In the genomic region with DNA sequence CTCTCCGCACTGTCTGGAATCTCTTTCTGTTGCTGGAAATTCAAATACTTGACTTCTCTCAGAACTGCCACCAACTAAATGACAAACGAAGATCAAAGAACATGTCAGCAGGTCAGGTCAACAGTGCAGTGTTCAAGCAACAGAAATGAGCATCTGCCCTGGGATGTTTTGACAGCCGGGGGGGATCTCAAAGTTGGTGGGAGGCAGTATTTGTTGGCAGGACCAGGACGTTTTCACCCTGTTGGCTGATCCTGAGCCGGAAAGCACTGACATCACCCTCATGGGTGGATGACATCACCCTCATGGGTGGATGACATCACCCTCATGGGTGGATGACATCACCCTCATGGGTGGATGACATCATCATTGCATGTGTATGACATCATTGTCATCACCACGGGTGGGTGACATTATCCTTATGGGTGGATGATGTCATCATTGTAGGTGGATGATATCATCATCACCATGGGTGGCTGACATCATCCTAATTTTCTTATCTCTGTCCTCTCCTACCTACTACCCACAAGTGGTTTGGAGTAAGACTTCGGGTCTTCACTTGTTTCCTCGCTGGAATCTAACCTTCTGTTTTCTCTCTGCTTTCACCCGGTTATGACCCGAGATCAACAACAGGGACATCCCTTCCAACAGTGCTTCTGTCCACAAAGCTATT, we compare ENCODE assay signal across 14 cellular contexts. TPM values are rescaled to one million over a fixed set of nuclear protein-coding genes. Genes with fewer than 3 reads are reported as not detected.
A peak's percentile ranks its signal among the peaks of the same experiment; 100 is the strongest.
DNase-seq lines count a peak whose midpoint lies in the region; ATAC-seq and TF ChIP-seq lines count a peak whose summit lies in the region.
"Had no signal": no experiment of that assay in that cellular context is flagged by ENCODE, and none has a peak within 500 bp of the region (broad histone marks: within the 10 kb centered on the region; RNA-seq: fewer than 3 reads in every experiment).

No MANE protein-coding gene starts in this region.

- intact Hi-C loops in HCT116 (cut with micrococcal nuclease) = no loop called here
- intact Hi-C loops in mucosa of descending colon (cut with DNase I, micrococcal nuclease) = no loop called here

- CTCF ChIA-PET in HCT116 (lab: Charles Lee) (interaction anchor here (1.0 kb wide), 1 partner anchor 23 kb away, joined by 4 read pairs; no protein-coding TSS in a partner anchor), WTC11 (lab: Charles Lee) (interaction anchor here (1.6 to 2.0 kb wide), 2 partner anchors 10 to 61 kb away, joined by 9 to 16 read pairs; no protein-coding TSS in a partner anchor)

- H3K27me3 Mint-ChIP-seq in WTC11 (ENCODE audit: low read depth) = no peaks in the 10 kb centered on the region

- H3K4me3 ChIP-seq in HCT116 (replicated peaks in 1 of 2; ENCODE audit: low read depth in 1 of 2, low read length in 2 of 2) = no peak overlapping the region
- no peak overlapping the region for H3K4me3 ChIP-seq in mucosa of descending colon

- no peak for TF ChIP-seq POLR2A in HCT116 (IDR thresholded peaks at IDR 0.05; ENCODE audit: borderline replicate concordance, extremely low read depth, insufficient read depth, insufficient read length)

- no peak overlapping the region for H3K4me3 Mint-ChIP-seq in WTC11
- H3K4me3 Mint-ChIP-seq: endodermal cell had no signal

- no peak for TF ChIP-seq CTCF in HCT116 (IDR thresholded peaks at IDR 0.05 in 2 of 3, conservative IDR thresholded peaks at IDR 0.05 in 1 of 3; ENCODE audit: borderline replicate concordance in 1 of 3, insufficient read depth in 1 of 3, low read depth in 2 of 3, low read length in 2 of 3)
- TF ChIP-seq CTCF in WTC11 (IDR thresholded peaks at IDR 0.05) = no peak
- no peak for TF ChIP-seq CTCF in mucosa of descending colon (IDR thresholded peaks at IDR 0.05)

- H3K79me2 ChIP-seq in HCT116 (ENCODE audit: insufficient read depth, low read length) = no peaks in the 10 kb centered on the region

- no peaks in the 10 kb centered on the region for H3K36me3 ChIP-seq in HCT116 (ENCODE audit: control insufficient read depth in 1 of 2, insufficient read depth in 2 of 2, low read length in 2 of 2)
- H3K36me3 ChIP-seq in mucosa of descending colon (ENCODE audit: low read depth) = no peaks in the 10 kb centered on the region

- H3K36me3 Mint-ChIP-seq in WTC11 = no peaks in the 10 kb centered on the region

- DNase-seq in AG08395 (ENCODE audit: low spot score) (peak; percentile 48), HCT116 (ENCODE audit: low read depth, low spot score) (peak; percentile 26), WTC11 (ENCODE audit: low spot score) (no peak), glomerular visceral epithelial cell (ENCODE audit: extremely low spot score) (peak; percentile 38), NOMO-1 treated with dmso at 0.1 percent for 144 hours (lab: John Stamatoyannopoulos, UW; ENCODE audit: unreplicated experiment) (no peak), mucosa of descending colon (no peak), occipital lobe (lab: John Stamatoyannopoulos, UW) (no peak), NCI-H82 (lab: John Stamatoyannopoulos, UW) (no peak)
- DNase-seq: activated CD8-positive, alpha-beta memory T cell treated with anti-CD3 and anti-CD28 coated beads, Interleukin-2, amount 50 U/mL, for 48 hours; Calu3; endodermal cell; GOT3; NCI-H1436 treated with DMSO at 0.1 percent for 48 hours; stimulated activated CD4-positive, alpha-beta T cell treated with anti-CD3 and anti-CD28 coated beads, Interleukin-4, amount 100 ng/mL, for 4 hours had no signal

- H3K4me1 ChIP-seq in HCT116 (ENCODE audit: control insufficient read depth in 1 of 2, insufficient read depth in 2 of 2, low read length in 2 of 2) = peaks cover 3 to 14% of the 10 kb centered on the region in 2 experiments; a peak in 3 of 4 replicates
- H3K4me1 ChIP-seq in mucosa of descending colon (ENCODE audit: low read depth) = no peaks in the 10 kb centered on the region

- H3K9ac ChIP-seq in HCT116 (ENCODE audit: low read length) = no peak overlapping the region

- no peak overlapping the region for H3K4me2 ChIP-seq in HCT116 (ENCODE audit: low read length)

- H3K9me3 Mint-ChIP-seq in WTC11 = no peaks in the 10 kb centered on the region
- H3K9me3 Mint-ChIP-seq: endodermal cell had no signal

- POLR2A ChIA-PET in HCT116 (lab: Charles Lee) = no interaction called here
- POLR2A ChIA-PET in WTC11 (lab: Charles Lee) = interaction anchor here (0.6 to 1.6 kb wide), 2 partner anchors 23 to 66 kb away, joined by 3 to 5 read pairs; no protein-coding TSS in a partner anchor

- peaks cover 4% of the 10 kb centered on the region; the same call in 1 of the 2 replicates for H3K27me3 ChIP-seq in HCT116 (ENCODE audit: insufficient read depth, low read length)

- H4K20me1 ChIP-seq in HCT116 (ENCODE audit: insufficient read depth) = no peaks in the 10 kb centered on the region

- H3K9me2 ChIP-seq in HCT116 (ENCODE audit: insufficient read depth) = no peaks in the 10 kb centered on the region

- BruUV-seq in HCT116 (replicated peaks; lab: Mats Ljungman, UMichigan) = no TSS peak

- no peak for ATAC-seq in HCT116
- ATAC-seq in WTC11 = no peak
- no peak for ATAC-seq in mucosa of descending colon

- peak overlapping the region; percentile 8 for H2AFZ ChIP-seq in HCT116 (ENCODE audit: low read depth, low read length, poor library complexity, severe bottlenecking)

- H3K9me3 ChIP-seq in HCT116 (ENCODE audit: control insufficient read depth in 1 of 2, insufficient read depth in 1 of 2, low read depth in 1 of 2, low read length in 2 of 2) (no peaks in the 10 kb centered on the region), mucosa of descending colon (no peaks in the 10 kb centered on the region)

- no peak for TF ChIP-seq RAD21 in HCT116 (IDR thresholded peaks at IDR 0.05; ENCODE audit: low read depth)

- H3K4me1 Mint-ChIP-seq in WTC11 = no peaks in the 10 kb centered on the region
- H3K4me1 Mint-ChIP-seq: endodermal cell had no signal

- RAD21 ChIA-PET in HCT116 (lab: Charles Lee; ENCODE audit: low non-redundant PET in 1 of 2, low total read pairs in 2 of 2, uncharacterized antibody in 2 of 2, unreplicated experiment in 2 of 2) = no interaction called here

- no peak overlapping the region for H3K27ac Mint-ChIP-seq in WTC11
- H3K27ac Mint-ChIP-seq: endodermal cell had no signal

- no peak overlapping the region for H3K27ac ChIP-seq in HCT116 (ENCODE audit: low read depth, low read length)

TF ChIP-seq in HCT116, 20 proteins besides CTCF, POLR2A, EP300 and RAD21 (continues in another document):
- TF ChIP-seq TCF7L2 (IDR thresholded peaks at IDR 0.05; ENCODE audit: borderline replicate concordance, extremely low read depth, insufficient read depth, insufficient read length) = peak; percentile 24
- no peak for TF ChIP-seq ELF1 (IDR thresholded peaks at IDR 0.05; ENCODE audit: borderline replicate concordance, low read depth)

TF ChIP-seq in WTC11, 78 proteins besides CTCF, POLR2A, EP300 and RAD21:
- no peak for TF ChIP-seq NR2C2 (CRISPR knock-in tag; IDR thresholded peaks at IDR 0.05)
- TF ChIP-seq SP1 (CRISPR knock-in tag; conservative IDR thresholded peaks at IDR 0.05) = no peak
- TF ChIP-seq HMGA2 (CRISPR knock-in tag; IDR thresholded peaks at IDR 0.05) = 0 out of 2 replicates have a peak, but pooled peaks have one; percentile 16
- TF ChIP-seq ZBTB21 (CRISPR knock-in tag; IDR thresholded peaks at IDR 0.05; ENCODE audit: borderline replicate concordance) = peak; percentile 92
- TF ChIP-seq TP53 (CRISPR knock-in tag; IDR thresholded peaks at IDR 0.05) = no peak
- TF ChIP-seq, protein P1, sequence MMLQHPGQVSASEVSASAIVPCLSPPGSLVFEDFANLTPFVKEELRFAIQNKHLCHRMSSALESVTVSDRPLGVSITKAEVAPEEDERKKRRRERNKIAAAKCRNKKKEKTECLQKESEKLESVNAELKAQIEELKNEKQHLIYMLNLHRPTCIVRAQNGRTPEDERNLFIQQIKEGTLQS (CRISPR knock-in tag; conservative IDR thresholded peaks at IDR 0.05) = peak; percentile 81
- peak; percentile 78 for TF ChIP-seq GABPB1 (CRISPR knock-in tag; IDR thresholded peaks at IDR 0.05)

RNA-seq across cellular contexts. Expression of a gene that starts 18.9 kb away (rescaled TPM):
- total RNA-seq in HCT116 (2021; ENCODE audit: unreplicated experiment) = 0.69 TPM
- 1.4 and 1.6 TPM in 2 replicates for polyA plus RNA-seq in HCT116 (2012)
- total RNA-seq in WTC11 (2021) = 0.73 to 0.94 TPM (median 0.87 TPM) in 3 replicates
- under 1 TPM in 2 of 3 donors, not detected in 1; 0.06 to 0.17 TPM for total RNA-seq in mucosa of descending colon
- under 0.01 TPM for total RNA-seq in occipital lobe

Comparison
In these comparisons a context has a peak if more than half of its experiments do, and no peak if none do; other contexts are left out.
1. DNase-seq: peak in AG08395 (single experiment), HCT116 (single experiment) and glomerular visceral epithelial cell (single experiment); none in WTC11 (single experiment), NOMO-1 treated with dmso at 0.1 percent for 144 hours (single experiment), mucosa of descending colon (0 of 3), occipital lobe (single experiment) and NCI-H82 (single experiment).